ENCODE assay signal across 18 cellular contexts in the genomic region with DNA sequence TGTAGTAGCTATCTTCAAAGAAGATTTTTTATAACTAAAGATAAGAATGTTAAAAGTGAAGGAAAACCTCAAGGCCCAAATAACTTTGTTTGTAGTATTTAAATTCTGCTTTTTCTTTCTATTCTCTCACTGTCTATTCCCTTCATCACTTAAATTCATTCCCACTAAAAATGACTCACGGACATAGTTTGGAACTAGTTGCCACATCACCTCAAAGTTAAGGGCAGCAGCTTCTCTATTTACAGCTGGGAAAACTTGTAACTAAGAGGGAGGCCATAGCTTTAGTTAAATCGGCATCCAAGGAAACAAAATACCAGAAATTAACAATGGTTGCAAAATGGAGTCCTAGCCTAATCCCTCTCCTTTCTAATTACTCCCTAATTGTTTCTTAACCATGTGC.
"Had no signal": no experiment of that assay in that cellular context is flagged by ENCODE, and none has a peak within 500 bp of the region (broad histone marks: within the 10 kb centered on the region; RNA-seq: fewer than 3 reads in every experiment).

No MANE protein-coding gene starts in this region.

- H3K36me3 ChIP-seq: lower lobe of right lung, thyroid gland had no signal

- DNase-seq: activated B cell treated with CpG ODN at 0.5 μM for 24 hours; activated CD4-positive, alpha-beta T cell treated with anti-CD3 and anti-CD28 coated beads for 4 hours; activated CD8-positive, alpha-beta T cell treated with anti-CD3 and anti-CD28 coated beads for 36 hours; activated naive CD4-positive, alpha-beta T cell treated with Interleukin-2 at 50 U/mL for 16 hours; activated naive CD8-positive, alpha-beta T cell treated with anti-CD3 and anti-CD28 coated beads, Interleukin-2, amount 10 ng/mL, durations not matched to agents 7 days and 5 days; activated T-cell treated with anti-CD3 and anti-CD28 coated beads, Interleukin-2, amount 50 U/mL, for 24 hours; aorta; effector CD8-positive, alpha-beta T cell; foreskin melanocyte; glutamatergic neuron; hippocampal formation; lower lobe of right lung; nephron progenitor cell; stimulated activated CD4-positive, alpha-beta T cell treated with anti-CD3 and anti-CD28 coated beads, Interleukin-12 subunit alpha, Interleukin-12 subunit beta, amount 100 ng/mL, for 4 hours; stimulated activated CD4-positive, alpha-beta T cell treated with anti-CD3 and anti-CD28 coated beads, Interleukin-2, amount 100 ng/mL, for 24 hours; stimulated activated naive CD4-positive, alpha-beta T cell treated with Interleukin-2 at 50 U/mL for 16 hours; SW 1271; thyroid gland had no signal

- H3K27me3 ChIP-seq: thyroid gland had no signal

- H3K4me1 ChIP-seq: lower lobe of right lung, thyroid gland had no signal

- H3K4me3 ChIP-seq: lower lobe of right lung, thyroid gland had no signal

- H3K9me3 ChIP-seq: lower lobe of right lung, thyroid gland had no signal

- H3K27ac ChIP-seq: lower lobe of right lung, thyroid gland had no signal
